25 cellular contexts compared by ENCODE assay signal in the genomic region with DNA sequence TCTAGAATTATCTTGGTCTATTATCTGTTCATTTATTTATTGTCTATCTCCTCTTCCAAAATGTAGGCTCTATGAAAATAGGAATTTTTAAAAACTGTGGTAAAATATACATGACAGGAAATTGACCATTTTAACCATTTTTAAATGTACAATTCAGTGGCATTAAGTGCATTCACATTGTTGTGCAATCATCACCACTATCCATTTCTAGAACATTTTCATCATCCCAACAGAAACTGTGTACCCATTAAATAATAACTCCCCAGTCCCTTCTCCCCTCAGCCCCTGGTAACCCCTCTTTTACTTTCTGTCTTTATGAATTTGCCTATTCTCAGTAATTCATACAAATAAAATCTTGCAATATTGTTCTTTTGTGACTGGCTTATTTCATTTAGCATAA.
DNase-seq lines count a peak whose midpoint lies in the region; ATAC-seq, FAIRE-seq and TF ChIP-seq lines count a peak whose summit lies in the region.
"Had no signal": no experiment of that assay in that cellular context is flagged by ENCODE, and none has a peak within 500 bp of the region (broad histone marks: within the 10 kb centered on the region; RNA-seq: fewer than 3 reads in every experiment).

No MANE protein-coding gene starts in this region.

- TF ChIP-seq EP300 in A549 (IDR thresholded peaks at IDR 0.05), result no peak
- no peak for TF ChIP-seq EP300 in K562 (IDR thresholded peaks at IDR 0.05; ENCODE audit: low read length)
- TF ChIP-seq EP300 in stomach (IDR thresholded peaks at IDR 0.05), result no peak

- no peak overlapping the region for H3K4me3 Mint-ChIP-seq in HFFc6
- no peak overlapping the region for H3K4me3 Mint-ChIP-seq in stimulated activated effector memory CD8-positive, alpha-beta T cell treated with anti-CD3 and anti-CD28 coated beads, Interleukin-12 subunit alpha, Interleukin-12 subunit beta, amount 100 ng/mL, for 72 hours
- H3K4me3 Mint-ChIP-seq: CD14-positive monocyte; CD4-positive, alpha-beta T cell; CD8-positive, alpha-beta memory T cell had no signal

- CTCF ChIA-PET in A549 (lab: Yijun Ruan, JAX) (no interaction called here), K562 (lab: Yijun Ruan, JAX; ENCODE audit: low intra/inter-chr PET ratio) (no interaction called here)

- H3K9me3 ChIP-seq in A549, result no peaks in the 10 kb centered on the region
- no peaks in the 10 kb centered on the region for H3K9me3 ChIP-seq in K562 (replicated peaks; ENCODE audit: control insufficient read depth, insufficient read depth, low read depth, low read length)
- no peaks in the 10 kb centered on the region for H3K9me3 ChIP-seq in stomach
- H3K9me3 ChIP-seq: BE2C had no signal

- no peak for DNase-seq in A549 (ENCODE audit: low read depth in 1 of 2, low spot score in 1 of 2)
- DNase-seq in HFFc6, result no peak
- DNase-seq in K562 (ENCODE audit: extremely low read depth in 1 of 4, low spot score in 3 of 4), result no peak
- DNase-seq in stimulated activated effector memory CD8-positive, alpha-beta T cell treated with anti-CD3 and anti-CD28 coated beads, Interleukin-12 subunit alpha, Interleukin-12 subunit beta, amount 100 ng/mL, for 72 hours (ENCODE audit: low spot score in 2 of 2), result no peak
- DNase-seq in LoVo (ENCODE audit: low spot score), result no peak
- DNase-seq in stomach, result no peak
- DNase-seq: ACHN; AML-193; BE2C; CD4-positive, alpha-beta T cell; CD8-positive, alpha-beta memory T cell; DMS 273 treated with DMSO at 0.1 percent for 48 hours; DMS79; EL; GDM1; GM23248; H7; HCEC 1CT had no signal

- FAIRE-seq in A549 (lab: Jason Lieb, UNC) (peak; percentile 56), K562 (lab: Jason Lieb, UNC) (no peak)
- FAIRE-seq: A204.1, D721Med, GM12878, GM19239, H1 had no signal

- no peak for TF ChIP-seq POLR2A in A549 (IDR thresholded peaks at IDR 0.05; ENCODE audit: low read length)
- TF ChIP-seq POLR2A in K562 (conservative IDR thresholded peaks at IDR 0.05), result no peak
- no peak for TF ChIP-seq POLR2A in stomach (IDR thresholded peaks at IDR 0.05)

- no peak for TF ChIP-seq RAD21 in A549 (conservative IDR thresholded peaks at IDR 0.05 in 1 of 2, IDR thresholded peaks at IDR 0.05 in 1 of 2)
- no peak for TF ChIP-seq RAD21 in K562 (CRISPR knock-in tag; conservative IDR thresholded peaks at IDR 0.05 in 1 of 2, IDR thresholded peaks at IDR 0.05 in 1 of 2)

- peaks cover 8 to 24% of the 10 kb centered on the region in 2 experiments; a peak in 4 of 5 replicates for H3K27me3 ChIP-seq in K562 (ENCODE audit: control insufficient read depth in 2 of 2, insufficient read depth in 2 of 2, low read length in 2 of 2)
- H3K27me3 ChIP-seq in stomach, result no peaks in the 10 kb centered on the region
- H3K27me3 ChIP-seq: BE2C; BLaER1 treated with 17β-estradiol and CSF1 and Interleukin-3, amounts not matched to agents 10 nM and 100 nM had no signal

- H3K4me3 ChIP-seq in A549 (no peak overlapping the region), K562 (no peak overlapping the region), stomach (no peak overlapping the region)
- H3K4me3 ChIP-seq: BLaER1 treated with 17β-estradiol and CSF1 and Interleukin-3, amounts not matched to agents 10 nM and 100 nM; GM12878; GM23248 had no signal

- H2AFZ ChIP-seq in K562 (ENCODE audit: low read depth, low read length), result no peak overlapping the region
- H2AFZ ChIP-seq: GM23248 had no signal

- intact Hi-C loops in K562 (cut with micrococcal nuclease) (no loop called here), stomach (cut with DNase I; ENCODE audit: low total_unique reads) (no loop called here)

- ATAC-seq in A549, result no peak
- ATAC-seq in K562, result no peak
- ATAC-seq in stimulated activated effector memory CD8-positive, alpha-beta T cell treated with anti-CD3 and anti-CD28 coated beads, Interleukin-12 subunit alpha, Interleukin-12 subunit beta, amount 100 ng/mL, for 72 hours, result no peak
- ATAC-seq: GM12878 had no signal

- POLR2A ChIA-PET in A549 (lab: Yijun Ruan, JAX), result no interaction called here
- POLR2A ChIA-PET in K562 (lab: Yijun Ruan, JAX), result no interaction called here

- TF ChIP-seq CTCF in A549 (IDR thresholded peaks at IDR 0.05) (no peak), HFFc6 (IDR thresholded peaks at IDR 0.05) (no peak), K562 (IDR thresholded peaks at IDR 0.05 in 2 of 3, conservative IDR thresholded peaks at IDR 0.05 in 1 of 3; ENCODE audit: insufficient read depth in 2 of 3, low read depth in 1 of 3, low read length in 3 of 3) (no peak), stomach (IDR thresholded peaks at IDR 0.05) (no peak)

- H3K4me1 ChIP-seq in A549 (no peaks in the 10 kb centered on the region), K562 (replicated peaks in 1 of 2; ENCODE audit: control insufficient read depth in 2 of 2, insufficient read depth in 2 of 2, low read length in 2 of 2) (peaks cover 0 to 3% of the 10 kb centered on the region in 2 experiments; a peak in 1 of 5 replicates), stomach (no peaks in the 10 kb centered on the region)
- H3K4me1 ChIP-seq: BE2C had no signal

- H3K4me1 Mint-ChIP-seq in HFFc6 (ENCODE audit: low read depth), result peaks cover 45% of the 10 kb centered on the region
- peaks cover 38% of the 10 kb centered on the region for H3K4me1 Mint-ChIP-seq in stimulated activated effector memory CD8-positive, alpha-beta T cell treated with anti-CD3 and anti-CD28 coated beads, Interleukin-12 subunit alpha, Interleukin-12 subunit beta, amount 100 ng/mL, for 72 hours
- H3K4me1 Mint-ChIP-seq: CD14-positive monocyte; CD8-positive, alpha-beta memory T cell had no signal

- no peaks in the 10 kb centered on the region for H4K20me1 ChIP-seq in K562 (replicated peaks; ENCODE audit: control insufficient read depth, insufficient read depth, low read length)
- H4K20me1 ChIP-seq: BLaER1 treated with 17β-estradiol and CSF1 and Interleukin-3, amounts not matched to agents 10 nM and 100 nM had no signal

- BruUV-seq in K562 (replicated peaks; lab: Mats Ljungman, UMichigan), result no TSS peak

- no peaks in the 10 kb centered on the region for H3K79me2 ChIP-seq in K562 (ENCODE audit: control insufficient read depth, insufficient read depth, low read length)

- H3K36me3 ChIP-seq in K562 (ENCODE audit: control insufficient read depth, insufficient read depth, low read length) (no peaks in the 10 kb centered on the region), stomach (no peaks in the 10 kb centered on the region)
- H3K36me3 ChIP-seq: BE2C; BLaER1 treated with 17β-estradiol and CSF1 and Interleukin-3, amounts not matched to agents 10 nM and 100 nM had no signal

- peak overlapping the region; percentile 44; the same call in 1 of the 2 replicates for H3K27ac Mint-ChIP-seq in HFFc6
- H3K27ac Mint-ChIP-seq in stimulated activated effector memory CD8-positive, alpha-beta T cell treated with anti-CD3 and anti-CD28 coated beads, Interleukin-12 subunit alpha, Interleukin-12 subunit beta, amount 100 ng/mL, for 72 hours, result peak overlapping the region; percentile 30
- H3K27ac Mint-ChIP-seq: CD14-positive monocyte; CD4-positive, alpha-beta T cell had no signal

- H3K9me1 ChIP-seq in K562 (ENCODE audit: control insufficient read depth, insufficient read depth, low read length), result no peaks in the 10 kb centered on the region

- H3K9ac ChIP-seq in K562 (ENCODE audit: insufficient read depth in 1 of 2, low read depth in 2 of 2, low read length in 2 of 2), result no peak overlapping the region
- H3K9ac ChIP-seq: BLaER1 treated with 17β-estradiol and CSF1 and Interleukin-3, amounts not matched to agents 10 nM and 100 nM; GM23248 had no signal

- H3K4me2 ChIP-seq in A549, result no peak overlapping the region
- no peak overlapping the region for H3K4me2 ChIP-seq in K562 (ENCODE audit: insufficient read depth, low read length)
- H3K4me2 ChIP-seq: BLaER1 treated with 17β-estradiol and CSF1 and Interleukin-3, amounts not matched to agents 10 nM and 100 nM had no signal

- peaks cover 2% of the 10 kb centered on the region for H3K27me3 Mint-ChIP-seq in HFFc6 (ENCODE audit: insufficient read depth)
- H3K27me3 Mint-ChIP-seq: CD4-positive, alpha-beta T cell had no signal

- H3K27ac ChIP-seq in A549 (no peak overlapping the region), K562 (ENCODE audit: extremely low read depth, low read depth, low read length) (no peak overlapping the region), stomach (no peak overlapping the region)
- H3K27ac ChIP-seq: BLaER1 treated with 17β-estradiol and CSF1 and Interleukin-3, amounts not matched to agents 10 nM and 100 nM; GM23248 had no signal

- no peaks in the 10 kb centered on the region; the same call in 1 of the 2 replicates for H3K9me3 Mint-ChIP-seq in HFFc6
- no peaks in the 10 kb centered on the region for H3K9me3 Mint-ChIP-seq in stimulated activated effector memory CD8-positive, alpha-beta T cell treated with anti-CD3 and anti-CD28 coated beads, Interleukin-12 subunit alpha, Interleukin-12 subunit beta, amount 100 ng/mL, for 72 hours
- H3K9me3 Mint-ChIP-seq: CD4-positive, alpha-beta T cell; CD8-positive, alpha-beta memory T cell had no signal

- H3K36me3 Mint-ChIP-seq in HFFc6 (ENCODE audit: low read depth), result no peaks in the 10 kb centered on the region
- no peaks in the 10 kb centered on the region for H3K36me3 Mint-ChIP-seq in stimulated activated effector memory CD8-positive, alpha-beta T cell treated with anti-CD3 and anti-CD28 coated beads, Interleukin-12 subunit alpha, Interleukin-12 subunit beta, amount 100 ng/mL, for 72 hours
- H3K36me3 Mint-ChIP-seq: CD14-positive monocyte had no signal

- in situ Hi-C loops in K562 (cut with MboI), result no loop called here

TF ChIP-seq in A549, 52 proteins besides CTCF, POLR2A, EP300 and RAD21 (continues in another document):
- TF ChIP-seq MAFK (IDR thresholded peaks at IDR 0.05; ENCODE audit: partially characterized antibody) (no peak), KDM1A (IDR thresholded peaks at IDR 0.05; ENCODE audit: low read depth) (no peak), BHLHE40 (IDR thresholded peaks at IDR 0.05; ENCODE audit: low read depth, low read length) (no peak), CEBPB (IDR thresholded peaks at IDR 0.05) (no peak), CHD4 (IDR thresholded peaks at IDR 0.05; ENCODE audit: borderline replicate concordance) (no peak), EHMT2 (IDR thresholded peaks at IDR 0.05; ENCODE audit: low read depth) (no peak)
- TF ChIP-seq, protein P1, sequence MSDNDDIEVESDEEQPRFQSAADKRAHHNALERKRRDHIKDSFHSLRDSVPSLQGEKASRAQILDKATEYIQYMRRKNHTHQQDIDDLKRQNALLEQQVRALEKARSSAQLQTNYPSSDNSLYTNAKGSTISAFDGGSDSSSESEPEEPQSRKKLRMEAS (IDR thresholded peaks at IDR 0.05), result no peak

TF ChIP-seq in K562, 482 proteins besides CTCF, POLR2A, EP300 and RAD21 (continues in another document):
- TF ChIP-seq C11orf30 (IDR thresholded peaks at IDR 0.05; ENCODE audit: low read depth), result no peak
- TF ChIP-seq, protein P2, sequence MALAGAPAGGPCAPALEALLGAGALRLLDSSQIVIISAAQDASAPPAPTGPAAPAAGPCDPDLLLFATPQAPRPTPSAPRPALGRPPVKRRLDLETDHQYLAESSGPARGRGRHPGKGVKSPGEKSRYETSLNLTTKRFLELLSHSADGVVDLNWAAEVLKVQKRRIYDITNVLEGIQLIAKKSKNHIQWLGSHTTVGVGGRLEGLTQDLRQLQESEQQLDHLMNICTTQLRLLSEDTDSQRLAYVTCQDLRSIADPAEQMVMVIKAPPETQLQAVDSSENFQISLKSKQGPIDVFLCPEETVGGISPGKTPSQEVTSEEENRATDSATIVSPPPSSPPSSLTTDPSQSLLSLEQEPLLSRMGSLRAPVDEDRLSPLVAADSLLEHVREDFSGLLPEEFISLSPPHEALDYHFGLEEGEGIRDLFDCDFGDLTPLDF (CRISPR knock-in tag; IDR thresholded peaks at IDR 0.05), result no peak

Comparison
In these comparisons a context has a peak if more than half of its experiments do, and no peak if none do; other contexts are left out.
1. Of the 35 proteins assayed by ChIP-seq in both K562 and A549: peak only in K562: CEBPB; only in A549: none; in both: none; in neither: 34.